10 cellular contexts compared by ENCODE assay signal in the genomic region with DNA sequence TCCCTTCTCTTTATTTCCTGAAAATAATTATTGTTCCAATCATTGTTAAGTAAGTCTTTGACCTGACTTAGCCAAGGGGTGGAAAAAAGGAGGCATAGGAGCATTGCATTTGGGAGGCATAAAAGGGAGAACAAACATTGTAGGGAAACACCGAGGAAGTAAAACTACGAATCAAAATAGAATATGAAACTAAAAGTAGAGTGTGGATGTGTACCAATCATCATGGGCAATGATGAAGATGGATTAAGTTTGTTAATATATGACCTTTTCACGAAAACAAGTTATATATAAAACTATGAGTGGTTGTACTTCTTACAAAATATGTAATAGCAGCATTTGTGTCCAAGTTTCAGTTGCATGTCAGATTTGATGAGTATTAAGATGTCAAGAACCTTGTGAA. TPM values are rescaled to one million over a fixed set of nuclear protein-coding genes. Genes with fewer than 3 reads are reported as not detected.
A peak's percentile ranks its signal among the peaks of the same experiment; 100 is the strongest.
DNase-seq lines count a peak whose midpoint lies in the region; ATAC-seq, FAIRE-seq and TF ChIP-seq lines count a peak whose summit lies in the region.
"Not testable (repeated sequence)": the region's sequence is repeated elsewhere in the genome, so short reads cannot be mapped to it uniquely, and the experiment has no call there.
"Had no signal": no experiment of that assay in that cellular context is flagged by ENCODE, and none has a peak within 500 bp of the region (broad histone marks: within the 10 kb centered on the region; RNA-seq: fewer than 3 reads in every experiment).

No MANE protein-coding gene starts in this region.

- ATAC-seq in GM18870 (IDR thresholded peaks at IDR 0.05; ENCODE audit: unreplicated experiment): peak; percentile 80
- ATAC-seq in GM19438 (IDR thresholded peaks at IDR 0.05; ENCODE audit: low read depth, unreplicated experiment): peak; percentile 72
- peak; percentile 75 for ATAC-seq in GM21619 (IDR thresholded peaks at IDR 0.05; ENCODE audit: unreplicated experiment)
- ATAC-seq in HG02885 (IDR thresholded peaks at IDR 0.05; ENCODE audit: poor library complexity, unreplicated experiment): peak; percentile 53
- peak; percentile 80 for ATAC-seq in HG03196 (IDR thresholded peaks at IDR 0.05; ENCODE audit: unreplicated experiment)
- ATAC-seq in activated B cell treated with CpG ODN at 0.5 μM for 24 hours (ENCODE audit: low read depth): peak; percentile 34
- ATAC-seq in stimulated activated naive B cell treated with anti-CD40 and anti-IgM and Interleukin-4, amounts not matched to agents 10 μg/mL and 1 μg/mL and 100 μg/mL, for 72 hours (replicated peaks): peak; percentile 57 to 64

- not testable (repeated sequence) for DNase-seq in GM12892 (ENCODE audit: insufficient read length); activated B cell treated with CpG ODN at 0.5 μM for 24 hours; stimulated activated naive B cell treated with anti-CD40 and anti-IgM and Interleukin-4, amounts not matched to agents 10 μg/mL and 1 μg/mL and 100 μg/mL, for 72 hours

- not testable (repeated sequence) for H3K27ac Mint-ChIP-seq in activated B cell treated with CpG ODN at 0.5 μM for 24 hours; stimulated activated naive B cell treated with anti-CD40 and anti-IgM and Interleukin-4, amounts not matched to agents 10 μg/mL and 1 μg/mL and 100 μg/mL, for 72 hours

- H3K4me1 Mint-ChIP-seq in activated B cell treated with CpG ODN at 0.5 μM for 24 hours; stimulated activated naive B cell treated with anti-CD40 and anti-IgM and Interleukin-4, amounts not matched to agents 10 μg/mL and 1 μg/mL and 100 μg/mL, for 72 hours: not testable (repeated sequence)

- CTCF ChIA-PET in activated B cell treated with CpG ODN at 0.5 μM for 24 hours (lab: Charles Lee): not testable (repeated sequence)

- H3K4me3 Mint-ChIP-seq in activated B cell treated with CpG ODN at 0.5 μM for 24 hours; stimulated activated naive B cell treated with anti-CD40 and anti-IgM and Interleukin-4, amounts not matched to agents 10 μg/mL and 1 μg/mL and 100 μg/mL, for 72 hours: not testable (repeated sequence)

- not testable (repeated sequence) for H3K27me3 Mint-ChIP-seq in activated B cell treated with CpG ODN at 0.5 μM for 24 hours; stimulated activated naive B cell treated with anti-CD40 and anti-IgM and Interleukin-4, amounts not matched to agents 10 μg/mL and 1 μg/mL and 100 μg/mL, for 72 hours

- TF ChIP-seq CTCF in activated B cell treated with CpG ODN at 0.5 μM for 24 hours (IDR thresholded peaks at IDR 0.05): not testable (repeated sequence)

- FAIRE-seq in GM12892 (lab: Jason Lieb, UNC): peak; percentile 87

- H3K9me3 Mint-ChIP-seq in activated B cell treated with CpG ODN at 0.5 μM for 24 hours; stimulated activated naive B cell treated with anti-CD40 and anti-IgM and Interleukin-4, amounts not matched to agents 10 μg/mL and 1 μg/mL and 100 μg/mL, for 72 hours: not testable (repeated sequence)

- intact Hi-C loops in activated B cell treated with CpG ODN at 0.5 μM for 24 hours (cut with micrococcal nuclease): not testable (repeated sequence)

- POLR2A ChIA-PET in activated B cell treated with CpG ODN at 0.5 μM for 24 hours (lab: Charles Lee): not testable (repeated sequence)

- TF ChIP-seq POLR2A in GM12892 (IDR thresholded peaks at IDR 0.05; ENCODE audit: low read depth, low read length): not testable (repeated sequence)

- not testable (repeated sequence) for H3K36me3 Mint-ChIP-seq in activated B cell treated with CpG ODN at 0.5 μM for 24 hours (ENCODE audit: low read depth); stimulated activated naive B cell treated with anti-CD40 and anti-IgM and Interleukin-4, amounts not matched to agents 10 μg/mL and 1 μg/mL and 100 μg/mL, for 72 hours

RNA-seq across cellular contexts. Expression of a gene that starts 24.3 kb away (rescaled TPM):
- polyA plus RNA-seq in GM12892 (2012; ENCODE audit: missing spikeins): 7.4 TPM
- 5.7 and 6.7 TPM in 2 replicates for total RNA-seq in activated B cell treated with CpG ODN at 0.5 μM for 24 hours
- total RNA-seq: H7, RPMI7951 had no signal

RNA-seq across cellular contexts. Expression of a gene that starts 52.9 kb away (rescaled TPM):
- polyA plus RNA-seq in GM12892 (2012; ENCODE audit: missing spikeins): 2.3 TPM
- 3.5 TPM in 2 replicates for total RNA-seq in activated B cell treated with CpG ODN at 0.5 μM for 24 hours
